In genomic region chr11:72848846-72849466, GRCh38 we compare ENCODE assay signal across 2 cellular contexts.
TF ChIP-seq lines count a peak whose summit lies in the region.

No MANE protein-coding gene starts in this region.

TF ChIP-seq in HCT116, 20 proteins besides CTCF, POLR2A, EP300 and RAD21 (continued from another document):
- TF ChIP-seq TCF7L2 (IDR thresholded peaks at IDR 0.05; ENCODE audit: borderline replicate concordance, extremely low read depth, insufficient read depth, insufficient read length) (no peak), CEBPB (IDR thresholded peaks at IDR 0.05; ENCODE audit: low read depth) (no peak), ATF3 (IDR thresholded peaks at IDR 0.05) (no peak), MAX (IDR thresholded peaks at IDR 0.05) (no peak), EGR1 (IDR thresholded peaks at IDR 0.05; ENCODE audit: low read depth) (no peak), SP1 (IDR thresholded peaks at IDR 0.05; ENCODE audit: low read depth) (no peak), REST (IDR thresholded peaks at IDR 0.05; ENCODE audit: low read depth) (no peak), EZH2phosphoT487 (IDR thresholded peaks at IDR 0.05; ENCODE audit: borderline replicate concordance) (no peak)

TF ChIP-seq in SK-N-SH, 30 proteins besides CTCF, POLR2A, EP300 and RAD21 (continued from another document):
- no peak for TF ChIP-seq ZBTB33 (IDR thresholded peaks at IDR 0.05; ENCODE audit: borderline replicate concordance, low read depth)
- no peak for TF ChIP-seq RXRA (IDR thresholded peaks at IDR 0.05; ENCODE audit: borderline replicate concordance, low read depth)
